13 cellular contexts compared by ENCODE assay signal in the genomic region with DNA sequence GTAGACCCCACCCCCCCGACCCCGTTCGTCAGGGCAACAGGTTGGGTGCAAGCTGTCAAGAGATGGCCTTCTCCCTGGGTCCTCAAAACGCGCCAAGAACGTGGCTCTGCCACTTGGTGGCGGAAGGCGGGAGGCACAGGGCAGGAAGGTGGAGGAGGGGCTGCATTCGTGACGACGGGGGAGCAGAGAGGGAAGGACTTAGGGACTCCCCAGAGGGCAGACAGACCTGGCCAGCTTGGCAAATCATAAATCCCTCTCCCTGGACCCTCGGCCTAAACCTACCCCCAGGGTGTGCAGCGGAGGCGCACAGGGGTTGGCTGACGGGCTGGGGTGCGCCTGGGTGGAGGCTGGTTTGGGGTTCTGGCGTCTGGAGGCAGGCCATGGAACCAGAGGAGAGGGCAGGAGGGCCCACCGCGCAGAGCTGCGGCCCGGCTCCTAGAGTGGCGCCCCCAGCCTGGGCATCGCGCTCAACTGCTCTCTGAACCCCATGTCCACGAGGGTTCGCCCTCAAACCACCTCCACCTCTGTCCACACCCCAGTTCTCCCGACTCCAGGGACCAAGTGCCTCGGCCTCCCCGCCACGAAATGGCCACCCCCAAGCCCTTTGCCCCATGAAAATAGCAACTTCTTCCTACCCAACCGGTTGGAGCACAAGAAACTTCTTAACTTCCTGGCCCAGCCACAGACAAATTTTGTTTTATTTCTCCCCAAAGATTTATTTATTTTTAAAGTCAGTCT. TPM values are rescaled to one million over a fixed set of nuclear protein-coding genes. Genes with fewer than 3 reads are reported as not detected.
DNase-seq lines count a peak whose midpoint lies in the region; ATAC-seq and TF ChIP-seq lines count a peak whose summit lies in the region.
"Had no signal": no experiment of that assay in that cellular context is flagged by ENCODE, and none has a peak within 500 bp of the region (broad histone marks: within the 10 kb centered on the region; RNA-seq: fewer than 3 reads in every experiment).

No MANE protein-coding gene starts in this region.

- H3K27me3 ChIP-seq in kidney epithelial cell (ENCODE audit: control insufficient read depth, insufficient read depth, low read length): peaks cover 92% of the 10 kb centered on the region
- peaks cover 61 to 100% (median 99%) of the 10 kb centered on the region in 7 donors for H3K27me3 ChIP-seq in heart right ventricle

- H3K4me3 Mint-ChIP-seq in activated T-helper 1 cell treated with anti-CD3 and anti-CD28 coated beads, Interleukin-12 subunit alpha, Interleukin-12 subunit beta, Interleukin-2, Interleukin-4 antibody, amounts not matched to agents 30 ng/mL and 10 ng/mL and 1 ng/mL, durations not matched to agents 14 hours and 24 hours and 36 hours: peak overlapping the region; percentile 40

- peak; percentile 20 for DNase-seq in 8988T
- no peak for DNase-seq in activated T-helper 1 cell treated with anti-CD3 and anti-CD28 coated beads, Interleukin-12 subunit alpha, Interleukin-12 subunit beta, Interleukin-2, Interleukin-4 antibody, amounts not matched to agents 30 ng/mL and 10 ng/mL and 1 ng/mL, durations not matched to agents 14 hours and 24 hours and 36 hours (ENCODE audit: low spot score)
- DNase-seq in kidney epithelial cell (ENCODE audit: low read depth): no peak
- no peak for DNase-seq in HK-2 (ENCODE audit: unreplicated experiment)
- DNase-seq in NCI-H146 treated with DMSO at 0.1 percent for 48 hours (lab: John Stamatoyannopoulos, UW; ENCODE audit: unreplicated experiment): no peak
- no peak for DNase-seq in heart right ventricle
- DNase-seq: central memory CD4-positive, alpha-beta T cell; COR-L47; hippocampal formation had no signal

- no peak overlapping the region for H3K27ac ChIP-seq in heart right ventricle
- H3K27ac ChIP-seq: parathyroid adenoma, VCaP had no signal

- intact Hi-C loops in activated T-helper 1 cell treated with anti-CD3 and anti-CD28 coated beads, Interleukin-12 subunit alpha, Interleukin-12 subunit beta, Interleukin-2, Interleukin-4 antibody, amounts not matched to agents 30 ng/mL and 10 ng/mL and 1 ng/mL, durations not matched to agents 14 hours and 24 hours and 36 hours (cut with micrococcal nuclease): no loop called here
- intact Hi-C loops in heart right ventricle (cut with DNase I): loop anchor here in 1 of 10 donors (10.0 kb wide), 1 partner anchor 431 kb away; no protein-coding TSS in a partner anchor

- ATAC-seq in GM18498 (IDR thresholded peaks at IDR 0.05; ENCODE audit: unreplicated experiment) (peak; percentile 34), GM18519 (IDR thresholded peaks at IDR 0.05; ENCODE audit: low FRiP score, unreplicated experiment) (no peak), heart right ventricle (no peak)

- peaks cover 95% of the 10 kb centered on the region for H3K27me3 Mint-ChIP-seq in activated T-helper 1 cell treated with anti-CD3 and anti-CD28 coated beads, Interleukin-12 subunit alpha, Interleukin-12 subunit beta, Interleukin-2, Interleukin-4 antibody, amounts not matched to agents 30 ng/mL and 10 ng/mL and 1 ng/mL, durations not matched to agents 14 hours and 24 hours and 36 hours (ENCODE audit: insufficient read depth)

- peaks cover 8% of the 10 kb centered on the region for H3K36me3 Mint-ChIP-seq in activated T-helper 1 cell treated with anti-CD3 and anti-CD28 coated beads, Interleukin-12 subunit alpha, Interleukin-12 subunit beta, Interleukin-2, Interleukin-4 antibody, amounts not matched to agents 30 ng/mL and 10 ng/mL and 1 ng/mL, durations not matched to agents 14 hours and 24 hours and 36 hours (ENCODE audit: low read depth)

- WGBS in heart right ventricle, 2 donors: 5 to 8% methylated on average over 28 to 31 of the region's 31 CpGs

- no peaks in the 10 kb centered on the region for H3K9me3 ChIP-seq in heart right ventricle

- TF ChIP-seq CTCF in kidney epithelial cell (IDR thresholded peaks at IDR 0.05; ENCODE audit: insufficient read depth, low read length, poor library complexity, severe bottlenecking) (peak; percentile 30), heart right ventricle (IDR thresholded peaks at IDR 0.05) (no peak)

- peaks cover 0 to 39% (median 14%) of the 10 kb centered on the region in 9 donors for H3K4me1 ChIP-seq in heart right ventricle

- no peaks in the 10 kb centered on the region for H3K9me3 Mint-ChIP-seq in activated T-helper 1 cell treated with anti-CD3 and anti-CD28 coated beads, Interleukin-12 subunit alpha, Interleukin-12 subunit beta, Interleukin-2, Interleukin-4 antibody, amounts not matched to agents 30 ng/mL and 10 ng/mL and 1 ng/mL, durations not matched to agents 14 hours and 24 hours and 36 hours

- no peak overlapping the region for H3K4me3 ChIP-seq in kidney epithelial cell (ENCODE audit: low read depth, low read length)
- no peak overlapping the region for H3K4me3 ChIP-seq in heart right ventricle

- H3K36me3 ChIP-seq in kidney epithelial cell (ENCODE audit: control insufficient read depth, insufficient read depth, low read length) (no peaks in the 10 kb centered on the region), heart right ventricle (no peaks in the 10 kb centered on the region)

- H3K4me1 Mint-ChIP-seq in activated T-helper 1 cell treated with anti-CD3 and anti-CD28 coated beads, Interleukin-12 subunit alpha, Interleukin-12 subunit beta, Interleukin-2, Interleukin-4 antibody, amounts not matched to agents 30 ng/mL and 10 ng/mL and 1 ng/mL, durations not matched to agents 14 hours and 24 hours and 36 hours (ENCODE audit: low read depth): peaks cover 73% of the 10 kb centered on the region

- H3K27ac Mint-ChIP-seq in activated T-helper 1 cell treated with anti-CD3 and anti-CD28 coated beads, Interleukin-12 subunit alpha, Interleukin-12 subunit beta, Interleukin-2, Interleukin-4 antibody, amounts not matched to agents 30 ng/mL and 10 ng/mL and 1 ng/mL, durations not matched to agents 14 hours and 24 hours and 36 hours: peak overlapping the region; percentile 78

RNA-seq across cellular contexts. Expression of a gene that starts 10.8 kb away (rescaled TPM):
- total RNA-seq in activated T-helper 1 cell treated with anti-CD3 and anti-CD28 coated beads, Interleukin-12 subunit alpha, Interleukin-12 subunit beta, Interleukin-2, Interleukin-4 antibody, amounts not matched to agents 30 ng/mL and 10 ng/mL and 1 ng/mL, durations not matched to agents 14 hours and 24 hours and 36 hours: 79.5 TPM in 2 replicates
- 7.2 and 10.9 TPM in 2 replicates for total RNA-seq in kidney epithelial cell
- total RNA-seq in heart right ventricle: 1 to 10 TPM; 1.1 to 3.2 (median 1.5) TPM
- polyA plus RNA-seq in heart right ventricle: 1 to 10 TPM; 1.2 TPM
